ENCODE assay signal across 1 cellular context in genomic region chr2:108531674-108532055, GRCh38.
TF ChIP-seq lines count a peak whose summit lies in the region.

No MANE protein-coding gene starts in this region.

TF ChIP-seq in HepG2, 621 proteins besides CTCF, POLR2A, EP300 and RAD21 (continued from another document):
- TF ChIP-seq ZBTB37 (CRISPR knock-in tag; IDR thresholded peaks at IDR 0.05) = no peak
- no peak for TF ChIP-seq JUN (CRISPR knock-in tag; IDR thresholded peaks at IDR 0.05)
- TF ChIP-seq SNAPC2 (CRISPR knock-in tag; IDR thresholded peaks at IDR 0.05) = no peak
- no peak for TF ChIP-seq ZNF589 (CRISPR knock-in tag; conservative IDR thresholded peaks at IDR 0.05)
- TF ChIP-seq DRAP1 (CRISPR knock-in tag; IDR thresholded peaks at IDR 0.05) = no peak
- no peak for TF ChIP-seq ZBTB42 (CRISPR knock-in tag; IDR thresholded peaks at IDR 0.05)
- TF ChIP-seq ZMYM4 (CRISPR knock-in tag; IDR thresholded peaks at IDR 0.05) = no peak
- TF ChIP-seq PREB (CRISPR knock-in tag; IDR thresholded peaks at IDR 0.05) = no peak
- no peak for TF ChIP-seq ZNF501 (CRISPR knock-in tag; IDR thresholded peaks at IDR 0.05)
- TF ChIP-seq KDM6A (CRISPR knock-in tag; IDR thresholded peaks at IDR 0.05; ENCODE audit: low read depth) = no peak
- no peak for TF ChIP-seq ZNF564 (CRISPR knock-in tag; IDR thresholded peaks at IDR 0.05)
- no peak for TF ChIP-seq ETV6 (CRISPR knock-in tag; conservative IDR thresholded peaks at IDR 0.05)
TF ChIP-seq in HepG2: peak in this region for 0.
